Comparison of ENCODE assay signal across 8 cellular contexts in the genomic region with DNA sequence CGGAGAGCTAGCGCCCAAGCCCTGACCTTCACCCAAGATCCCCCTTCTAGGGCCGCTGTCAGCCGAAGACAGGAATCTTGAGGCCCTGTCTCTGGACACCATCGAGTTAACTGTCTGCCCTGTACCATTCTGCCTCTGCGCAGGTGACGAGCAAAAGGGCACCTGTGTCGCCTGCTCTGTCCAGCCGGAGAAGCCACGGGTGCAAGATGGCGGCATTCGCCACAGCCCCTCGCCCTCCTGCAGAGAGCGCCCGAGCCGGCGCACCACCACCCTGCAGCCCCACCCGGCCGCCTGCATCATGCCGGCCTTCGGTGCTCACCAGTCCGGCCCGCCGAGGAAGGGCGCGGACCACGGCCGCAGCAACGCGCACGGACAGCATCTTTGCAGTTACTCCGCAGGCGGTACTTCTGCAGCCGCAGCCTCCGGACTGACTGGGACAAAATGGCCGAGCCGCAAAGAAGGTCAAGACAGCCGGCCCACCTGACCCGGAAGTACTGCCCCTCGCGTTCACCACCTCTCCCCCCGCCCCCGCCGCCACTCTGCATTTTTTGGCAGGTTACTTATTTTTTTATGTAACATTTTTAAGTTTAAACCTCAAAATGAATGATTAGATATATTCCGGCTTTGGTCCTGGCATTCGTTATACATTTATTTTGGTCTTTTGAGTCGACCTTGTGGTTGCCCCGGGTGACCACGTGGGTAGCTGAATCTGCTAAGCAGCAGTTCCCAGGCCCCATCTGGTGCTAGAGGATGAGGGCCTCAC. TPM values are rescaled to one million over a fixed set of nuclear protein-coding genes. Genes with fewer than 3 reads are reported as not detected.
DNase-seq lines count a peak whose midpoint lies in the region; ATAC-seq and TF ChIP-seq lines count a peak whose summit lies in the region.

ATP5F1A (minus strand) TSS at position 444 of the 763 bp plus-strand sequence; CDS start at position 379, 65 bp downstream.

- H3K36me3 ChIP-seq in BE2C (peaks cover 14% of the 10 kb centered on the region), right lobe of liver (peaks cover 0 to 19% (median 9%) of the 10 kb centered on the region in 4 donors)

- peak; percentile 80 for TF ChIP-seq POLR2A in right lobe of liver (IDR thresholded peaks at IDR 0.05)

- DNase-seq in BE2C = peak; percentile 72
- peak; percentile 65 to 76 for DNase-seq in NCI-H526 (lab: John Stamatoyannopoulos, UW)
- DNase-seq in activated CD4-positive, alpha-beta T cell treated with anti-CD3 and anti-CD28 coated beads, Interleukin-2, amount 50 U/mL, for 1 hour = peak; percentile 81
- DNase-seq in dermis blood vessel endothelial cell = peak; percentile 85
- DNase-seq in right lobe of liver = peak; percentile 87 to 92 (median 91)
- DNase-seq in stimulated activated CD4-positive, alpha-beta T cell treated with anti-CD3 and anti-CD28 coated beads, Interleukin-4, amount 100 ng/mL, for 4 hours = peak; percentile 83 to 84

- H3K27me3 ChIP-seq in BE2C = no peaks in the 10 kb centered on the region
- H3K27me3 ChIP-seq in right lobe of liver = no peaks in the 10 kb centered on the region

- 0% methylated on average over 31 of the region's 49 CpGs for WGBS in right lobe of liver (ENCODE audit: insufficient coverage, low coverage, low lambda C conversion rate, missing lambda C conversion rate)

- ATAC-seq in GM19043 (IDR thresholded peaks at IDR 0.05; ENCODE audit: low read depth, unreplicated experiment) = peak; percentile 85
- ATAC-seq in HG03378 (IDR thresholded peaks at IDR 0.05; ENCODE audit: unreplicated experiment) = peak; percentile 81
- peak; percentile 88 to 94 (median 92) for ATAC-seq in right lobe of liver

- H3K4me1 ChIP-seq in BE2C (no peaks in the 10 kb centered on the region), right lobe of liver (peaks cover 0 to 29% (median 11%) of the 10 kb centered on the region in 4 donors)

- peak within 1 kb of the TSS; percentile 82 to 90 (median 83) for H3K27ac ChIP-seq in right lobe of liver

- H3K4me3 ChIP-seq in BE2C (ENCODE audit: low read depth, low read length) (peak within 1 kb of the TSS; percentile 89), right lobe of liver (peak within 1 kb of the TSS; percentile 89 to 100 (median 99))

- TF ChIP-seq CTCF in BE2C (IDR thresholded peaks at IDR 0.05; ENCODE audit: low read depth, low read length) = no peak
- TF ChIP-seq CTCF in right lobe of liver (IDR thresholded peaks at IDR 0.05) = no peak

- intact Hi-C loops in right lobe of liver (cut with DNase I) = no loop called here

- H3K9me3 ChIP-seq in BE2C (no peaks in the 10 kb centered on the region), right lobe of liver (no peaks in the 10 kb centered on the region)

RNA-seq across cellular contexts. Expression of gene ATP5F1A, which starts in this region (rescaled TPM):
- 344 TPM for polyA plus RNA-seq in BE2C (2012; ENCODE audit: insufficient read depth, insufficient read length, low read depth)
- total RNA-seq in dermis blood vessel endothelial cell (911 and 931 TPM in 2 replicates), right lobe of liver (100 to 1,000 TPM; 243 to 405 (median 286) TPM)

Comparison
In these comparisons a context has a peak if more than half of its experiments do, and no peak if none do; other contexts are left out.
1. Peak in every context shown above with its lines: DNase-seq, ATAC-seq, H3K4me3 ChIP-seq and H3K27ac ChIP-seq.